ENCODE assay signal across 1 cellular context in the genomic region with DNA sequence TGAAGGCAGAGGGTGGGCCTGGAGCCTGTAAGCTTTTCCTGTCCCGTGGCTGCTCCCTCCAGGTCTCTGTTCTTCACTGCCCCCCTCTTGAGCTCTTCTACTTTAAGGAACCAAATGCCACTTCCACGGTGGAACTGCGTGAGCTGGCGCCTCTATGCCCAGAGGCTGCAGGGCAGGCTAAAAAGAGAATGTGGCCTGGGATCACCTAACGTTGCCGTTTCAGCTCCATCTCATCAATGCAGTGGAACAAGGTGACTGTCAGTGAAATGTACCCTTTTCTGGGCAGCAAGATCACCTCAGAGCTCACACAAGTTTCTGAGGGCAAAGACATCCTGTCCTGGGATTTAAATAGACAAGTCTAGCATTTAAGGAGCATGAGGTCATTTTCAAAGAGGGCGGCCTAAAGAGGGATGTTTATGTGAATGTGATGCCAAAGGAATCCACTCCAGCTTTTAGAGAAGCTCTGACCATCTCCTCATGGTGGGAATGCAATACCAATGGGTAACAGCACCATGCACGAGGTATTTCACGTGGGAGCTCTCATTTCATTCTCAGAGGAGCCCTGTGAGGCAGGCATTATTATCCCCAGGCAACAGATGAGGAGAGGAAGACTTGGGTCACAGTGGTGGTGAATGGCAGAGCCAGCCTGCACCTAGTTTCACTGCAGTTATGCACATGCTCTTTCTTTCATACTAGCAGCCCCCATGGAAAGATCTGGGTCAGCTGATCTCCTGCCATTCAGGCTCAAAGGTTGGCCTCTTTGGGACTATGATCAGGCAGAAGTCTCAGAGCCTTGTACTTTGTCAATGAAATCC.
TF ChIP-seq lines count a peak whose summit lies in the region.

No MANE protein-coding gene starts in this region.

TF ChIP-seq in SK-N-SH, 30 proteins besides CTCF, POLR2A, EP300 and RAD21 (continued from another document):
- TF ChIP-seq, protein P1, sequence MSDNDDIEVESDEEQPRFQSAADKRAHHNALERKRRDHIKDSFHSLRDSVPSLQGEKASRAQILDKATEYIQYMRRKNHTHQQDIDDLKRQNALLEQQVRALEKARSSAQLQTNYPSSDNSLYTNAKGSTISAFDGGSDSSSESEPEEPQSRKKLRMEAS (IDR thresholded peaks at IDR 0.05; ENCODE audit: low read depth), result no peak
- TF ChIP-seq RXRA (IDR thresholded peaks at IDR 0.05; ENCODE audit: borderline replicate concordance, low read depth) (no peak), FOXM1 (IDR thresholded peaks at IDR 0.05; ENCODE audit: low read depth) (no peak), FOXJ3 (CRISPR knock-in tag; IDR thresholded peaks at IDR 0.05) (no peak), YY1 (IDR thresholded peaks at IDR 0.05; ENCODE audit: low read depth) (no peak), JUND (IDR thresholded peaks at IDR 0.05) (no peak)
- TF ChIP-seq, protein P2, sequence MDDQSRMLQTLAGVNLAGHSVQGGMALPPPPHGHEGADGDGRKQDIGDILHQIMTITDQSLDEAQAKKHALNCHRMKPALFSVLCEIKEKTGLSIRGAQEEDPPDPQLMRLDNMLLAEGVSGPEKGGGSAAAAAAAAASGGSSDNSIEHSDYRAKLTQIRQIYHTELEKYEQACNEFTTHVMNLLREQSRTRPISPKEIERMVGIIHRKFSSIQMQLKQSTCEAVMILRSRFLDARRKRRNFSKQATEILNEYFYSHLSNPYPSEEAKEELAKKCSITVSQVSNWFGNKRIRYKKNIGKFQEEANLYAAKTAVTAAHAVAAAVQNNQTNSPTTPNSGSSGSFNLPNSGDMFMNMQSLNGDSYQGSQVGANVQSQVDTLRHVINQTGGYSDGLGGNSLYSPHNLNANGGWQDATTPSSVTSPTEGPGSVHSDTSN (IDR thresholded peaks at IDR 0.05), result no peak
